19 cellular contexts compared by ENCODE assay signal in the genomic region with DNA sequence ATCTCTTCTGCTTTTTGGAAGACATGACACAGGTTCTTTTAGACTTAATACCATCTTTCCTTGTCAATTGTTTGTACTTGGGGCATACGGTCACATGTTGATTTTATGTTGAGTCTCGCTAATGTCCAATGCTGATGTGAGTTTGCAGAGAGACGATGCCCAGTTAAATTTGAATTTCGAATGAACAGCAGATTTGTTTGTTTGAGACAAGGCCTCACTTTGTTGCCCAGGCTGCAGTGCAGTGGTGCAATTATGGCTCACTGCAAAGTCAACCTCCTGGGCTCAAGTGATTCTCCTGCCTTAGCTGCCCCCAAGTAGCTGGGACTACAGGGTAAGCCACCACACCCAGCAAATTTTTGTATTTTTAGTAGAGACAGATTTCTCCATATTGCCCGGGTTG.
DNase-seq lines count a peak whose midpoint lies in the region; ATAC-seq lines count a peak whose summit lies in the region.
"Had no signal": no experiment of that assay in that cellular context is flagged by ENCODE, and none has a peak within 500 bp of the region (broad histone marks: within the 10 kb centered on the region; RNA-seq: fewer than 3 reads in every experiment).

No MANE protein-coding gene starts in this region.

- no peak overlapping the region for H3K18ac ChIP-seq in neuronal stem cell (ENCODE audit: low read length)

- H3K9me3 ChIP-seq in neuronal stem cell (replicated peaks in 1 of 2; ENCODE audit: control insufficient read depth in 2 of 2, insufficient read depth in 1 of 2, low read depth in 1 of 2, low read length in 2 of 2), result no peaks in the 10 kb centered on the region
- H3K9me3 ChIP-seq: A549, Caco-2 had no signal

- no peak overlapping the region for H3K4me3 Mint-ChIP-seq in natural killer cell treated with Interleukin-12 subunit alpha and Interleukin-12 subunit beta and Interleukin-15 and Interleukin-18, amount 100 ng/mL, for 72 hours
- H3K4me3 Mint-ChIP-seq: CD4-positive, alpha-beta memory T cell had no signal

- H3K27ac ChIP-seq in neuronal stem cell (replicated peaks; ENCODE audit: low read length), result no peak overlapping the region
- H3K27ac ChIP-seq: 22Rv1, A549, GM23248 had no signal

- no peaks in the 10 kb centered on the region for H3K4me1 ChIP-seq in neuronal stem cell (ENCODE audit: control insufficient read depth in 2 of 2, insufficient read depth in 1 of 2, low read depth in 1 of 2, low read length in 2 of 2)
- H3K4me1 ChIP-seq: A549, Caco-2 had no signal

- H3K14ac ChIP-seq in neuronal stem cell (ENCODE audit: low read length), result no peak overlapping the region

- no peak overlapping the region for H2AK5ac ChIP-seq in neuronal stem cell (ENCODE audit: low read depth, low read length)

- H4K8ac ChIP-seq in neuronal stem cell (ENCODE audit: low read depth, low read length), result no peak overlapping the region

- H3K36me3 Mint-ChIP-seq in natural killer cell treated with Interleukin-12 subunit alpha and Interleukin-12 subunit beta and Interleukin-15 and Interleukin-18, amount 100 ng/mL, for 72 hours, result no peaks in the 10 kb centered on the region
- H3K36me3 Mint-ChIP-seq: CD4-positive, alpha-beta memory T cell had no signal

- H3K23ac ChIP-seq in neuronal stem cell (ENCODE audit: low read depth, low read length, poor library complexity), result no peak overlapping the region

- no peak overlapping the region for H4K91ac ChIP-seq in neuronal stem cell (ENCODE audit: low read depth, low read length, poor library complexity)

- no peaks in the 10 kb centered on the region for H3K4me1 Mint-ChIP-seq in natural killer cell treated with Interleukin-12 subunit alpha and Interleukin-12 subunit beta and Interleukin-15 and Interleukin-18, amount 100 ng/mL, for 72 hours (ENCODE audit: low read depth in 2 of 2)
- H3K4me1 Mint-ChIP-seq: CD4-positive, alpha-beta memory T cell had no signal

- H2BK120ac ChIP-seq in neuronal stem cell (ENCODE audit: low read depth, low read length), result no peak overlapping the region

- no peak overlapping the region for H2BK15ac ChIP-seq in neuronal stem cell (ENCODE audit: low read length)

- H3K4me3 ChIP-seq in neuronal stem cell (ENCODE audit: low read length in 2 of 2), result no peak overlapping the region
- H3K4me3 ChIP-seq: A549, GM23248 had no signal

- WGBS in neuronal stem cell (ENCODE audit: extremely low coverage in 2 of 2, insufficient read length in 2 of 2, insufficient replicate concordance in 1 of 2), 2 donors, result no CpG with 5 or more reads among the region's 5 CpGs

- no peak overlapping the region for H3K9ac ChIP-seq in neuronal stem cell (ENCODE audit: low read depth, low read length, poor library complexity)
- H3K9ac ChIP-seq: GM23248 had no signal

- H3K4ac ChIP-seq in neuronal stem cell (ENCODE audit: low read length), result no peak overlapping the region

- H3K4me2 ChIP-seq in neuronal stem cell (ENCODE audit: insufficient read depth, low read length, poor library complexity, severe bottlenecking), result no peak overlapping the region
- H3K4me2 ChIP-seq: A549 had no signal

- H3K27ac Mint-ChIP-seq in natural killer cell treated with Interleukin-12 subunit alpha and Interleukin-12 subunit beta and Interleukin-15 and Interleukin-18, amount 100 ng/mL, for 72 hours, result no peak overlapping the region
- H3K27ac Mint-ChIP-seq: CD4-positive, alpha-beta memory T cell had no signal

- no peak overlapping the region for H2BK12ac ChIP-seq in neuronal stem cell (ENCODE audit: low read length)

- H3K27me3 ChIP-seq in neuronal stem cell (ENCODE audit: control insufficient read depth in 3 of 3, insufficient read depth in 3 of 3, low read depth in 1 of 3, low read length in 3 of 3), result no peaks in the 10 kb centered on the region

- peak overlapping the region; percentile 30 for H2AFZ ChIP-seq in neuronal stem cell (ENCODE audit: low read length)
- H2AFZ ChIP-seq: GM23248 had no signal

- ATAC-seq in natural killer cell treated with Interleukin-12 subunit alpha and Interleukin-12 subunit beta and Interleukin-15 and Interleukin-18, amount 100 ng/mL, for 72 hours, result no peak
- ATAC-seq: A549 had no signal

- H2BK5ac ChIP-seq in neuronal stem cell (ENCODE audit: low read length), result no peak overlapping the region

- peaks cover 12% of the 10 kb centered on the region for H3K9me3 Mint-ChIP-seq in natural killer cell treated with Interleukin-12 subunit alpha and Interleukin-12 subunit beta and Interleukin-15 and Interleukin-18, amount 100 ng/mL, for 72 hours

- peak; percentile 18 for DNase-seq in NCI-H748 (lab: John Stamatoyannopoulos, UW; ENCODE audit: unreplicated experiment)
- no peak for DNase-seq in NCI-H748 treated with DMSO at 0.1 percent for 48 hours (lab: John Stamatoyannopoulos, UW)
- peak; percentile 47 for DNase-seq in medulla oblongata (ENCODE audit: extremely low spot score)
- DNase-seq in neuronal stem cell (ENCODE audit: low spot score), result no peak
- DNase-seq in superior temporal gyrus (ENCODE audit: extremely low spot score), result peak; percentile 59
- DNase-seq in COR-L47 (lab: John Stamatoyannopoulos, UW), result no peak
- no peak for DNase-seq in stimulated activated CD4-positive, alpha-beta T cell treated with anti-CD3 and anti-CD28 coated beads, Interleukin-15, amount 100 ng/mL, for 24 hours
- DNase-seq in natural killer cell treated with Interleukin-12 subunit alpha and Interleukin-12 subunit beta and Interleukin-15 and Interleukin-18, amount 100 ng/mL, for 72 hours (ENCODE audit: low spot score), result no peak
- DNase-seq: ACHN; AML-193; Caco-2; CD4-positive, alpha-beta memory T cell; DMS153; DND-41; GM23248; H7; HCEC 1CT had no signal

- H3K27me3 Mint-ChIP-seq in natural killer cell treated with Interleukin-12 subunit alpha and Interleukin-12 subunit beta and Interleukin-15 and Interleukin-18, amount 100 ng/mL, for 72 hours, result no peaks in the 10 kb centered on the region
- H3K27me3 Mint-ChIP-seq: CD4-positive, alpha-beta memory T cell had no signal

- no peaks in the 10 kb centered on the region for H3K79me1 ChIP-seq in neuronal stem cell (ENCODE audit: low read depth, low read length)

- H3K36me3 ChIP-seq in neuronal stem cell (replicated peaks in 1 of 2; ENCODE audit: control insufficient read depth in 2 of 2, insufficient read depth in 2 of 2, low read length in 2 of 2), result no peaks in the 10 kb centered on the region

Comparison
In these comparisons a context has a peak if more than half of its experiments do, and no peak if none do; other contexts are left out.
1. DNase-seq: peak in NCI-H748 (single experiment), medulla oblongata (single experiment) and superior temporal gyrus (single experiment); none in NCI-H748 treated with DMSO at 0.1 percent for 48 hours (single experiment), neuronal stem cell (single experiment), COR-L47 (single experiment), stimulated activated CD4-positive, alpha-beta T cell treated with anti-CD3 and anti-CD28 coated beads, Interleukin-15, amount 100 ng/mL, for 24 hours (single experiment) and natural killer cell treated with Interleukin-12 subunit alpha and Interleukin-12 subunit beta and Interleukin-15 and Interleukin-18, amount 100 ng/mL, for 72 hours (single experiment).